Comparison of ENCODE assay signal across 18 cellular contexts in genomic region chr4:99591757-99592156, GRCh38. TPM values are rescaled to one million over a fixed set of nuclear protein-coding genes. Genes with fewer than 3 reads are reported as not detected.
DNase-seq lines count a peak whose midpoint lies in the region; ATAC-seq, FAIRE-seq and TF ChIP-seq lines count a peak whose summit lies in the region.
"Had no signal": no experiment of that assay in that cellular context is flagged by ENCODE, and none has a peak within 500 bp of the region (broad histone marks: within the 10 kb centered on the region; RNA-seq: fewer than 3 reads in every experiment).

No MANE protein-coding gene starts in this region.

- intact Hi-C loops in mucosa of descending colon (cut with DNase I, micrococcal nuclease) (no loop called here), posterior cingulate gyrus (cut with DNase I) (no loop called here), esophagus squamous epithelium (cut with DNase I) (no loop called here)

- peak; percentile 79 for ATAC-seq in mucosa of descending colon
- ATAC-seq: CD8-positive, alpha-beta T cell; GM12878 had no signal

- H3K36me3 ChIP-seq in bronchial epithelial cell (ENCODE audit: control insufficient read depth, insufficient read depth, low read length) = no peaks in the 10 kb centered on the region
- no peaks in the 10 kb centered on the region for H3K36me3 ChIP-seq in mucosa of descending colon (ENCODE audit: low read depth)
- H3K36me3 ChIP-seq in esophagus squamous epithelium = no peaks in the 10 kb centered on the region
- H3K36me3 ChIP-seq: BLaER1 treated with 17β-estradiol and CSF1 and Interleukin-3, amounts not matched to agents 10 nM and 100 nM had no signal

- H3K4me3 ChIP-seq in bronchial epithelial cell (ENCODE audit: low read depth, low read length) (no peak overlapping the region), mucosa of descending colon (no peak overlapping the region), esophagus squamous epithelium (no peak overlapping the region)
- H3K4me3 ChIP-seq: BLaER1 treated with 17β-estradiol and CSF1 and Interleukin-3, amounts not matched to agents 10 nM and 100 nM; GM12878 had no signal

- no peak for TF ChIP-seq POLR2A in esophagus squamous epithelium (IDR thresholded peaks at IDR 0.05)

- H3K4me1 ChIP-seq in mucosa of descending colon (ENCODE audit: low read depth) (no peaks in the 10 kb centered on the region), esophagus squamous epithelium (no peaks in the 10 kb centered on the region)
- H3K4me1 ChIP-seq: BLaER1 treated with 17β-estradiol and CSF1 and Interleukin-3, amounts not matched to agents 10 nM and 100 nM had no signal

- TF ChIP-seq CTCF in bronchial epithelial cell (IDR thresholded peaks at IDR 0.05; ENCODE audit: insufficient read depth, low read length, severe bottlenecking) (no peak), mucosa of descending colon (IDR thresholded peaks at IDR 0.05) (no peak), esophagus squamous epithelium (IDR thresholded peaks at IDR 0.05) (no peak)

- no peak overlapping the region for H3K27ac ChIP-seq in esophagus squamous epithelium
- H3K27ac ChIP-seq: BLaER1 treated with 17β-estradiol and CSF1 and Interleukin-3, amounts not matched to agents 10 nM and 100 nM had no signal

- H3K27me3 ChIP-seq in bronchial epithelial cell (ENCODE audit: control insufficient read depth, insufficient read depth, low read length) (no peaks in the 10 kb centered on the region), esophagus squamous epithelium (no peaks in the 10 kb centered on the region)
- H3K27me3 ChIP-seq: BLaER1 treated with 17β-estradiol and CSF1 and Interleukin-3, amounts not matched to agents 10 nM and 100 nM had no signal

- FAIRE-seq in bronchial epithelial cell (lab: Jason Lieb, UNC) = no peak
- FAIRE-seq: GM12878, H1 had no signal

- H3K9me3 ChIP-seq in mucosa of descending colon (no peaks in the 10 kb centered on the region), esophagus squamous epithelium (no peaks in the 10 kb centered on the region)
- H3K9me3 ChIP-seq: BLaER1 treated with 17β-estradiol and CSF1 and Interleukin-3, amounts not matched to agents 10 nM and 100 nM had no signal

- WGBS in esophagus squamous epithelium, 2 donors = 82 to 89% methylated on average over 3 of the region's 3 CpGs

- DNase-seq in COLO668 (lab: John Stamatoyannopoulos, UW; ENCODE audit: unreplicated experiment) = peak; percentile 33
- peak; percentile 12 for DNase-seq in DMS53 treated with DMSO at 0.1 percent for 48 hours (lab: John Stamatoyannopoulos, UW; ENCODE audit: unreplicated experiment)
- DNase-seq in bronchial epithelial cell (ENCODE audit: low read depth) = peak; percentile 82
- peak in 1 of 3 donors; percentile 12 for DNase-seq in mucosa of descending colon
- DNase-seq in posterior cingulate gyrus = no peak
- no peak for DNase-seq in esophagus squamous epithelium (lab: John Stamatoyannopoulos, UW)
- DNase-seq in NK-92 (lab: John Stamatoyannopoulos, UW; ENCODE audit: unreplicated experiment) = no peak
- DNase-seq: CD8-positive, alpha-beta T cell; COR-L47; DMS 273 treated with DMSO at 0.1 percent for 48 hours; DMS79; GF-D8; H9 had no signal

RNA-seq across cellular contexts. Expression of gene MTTP, which starts 17.1 kb away (rescaled TPM):
- total RNA-seq in bronchial epithelial cell (under 0.01 and 0.38 TPM in 2 replicates), mucosa of descending colon (1 to 10 TPM in 1 of 3 donors, under 1 TPM in 2; 0.20 to 1.5 (median 0.22) TPM), esophagus squamous epithelium (under 1 TPM in 3 of 4 donors, not detected in 1; 0.13 to 0.41 (median 0.19) TPM)
- total RNA-seq: A172; B cell; CD8-positive, alpha-beta T cell had no signal

RNA-seq across cellular contexts. Expression of gene TRMT10A, which starts 27.9 kb away (rescaled TPM):
- total RNA-seq in bronchial epithelial cell (12.1 and 14.6 TPM in 2 replicates), mucosa of descending colon (1 to 10 TPM; 4.6 to 9.1 (median 7.7) TPM), esophagus squamous epithelium (10 to 100 TPM in 1 of 4 donors, 1 to 10 TPM in 3; 2.7 to 12.2 (median 6.3) TPM)

Comparison
In these comparisons a context has a peak if more than half of its experiments do, and no peak if none do; other contexts are left out.
1. DNase-seq: peak in COLO668 (single experiment), DMS53 treated with DMSO at 0.1 percent for 48 hours (single experiment) and bronchial epithelial cell (single experiment); none in posterior cingulate gyrus (0 of 10), esophagus squamous epithelium (single experiment) and NK-92 (single experiment).